In the genomic region with DNA sequence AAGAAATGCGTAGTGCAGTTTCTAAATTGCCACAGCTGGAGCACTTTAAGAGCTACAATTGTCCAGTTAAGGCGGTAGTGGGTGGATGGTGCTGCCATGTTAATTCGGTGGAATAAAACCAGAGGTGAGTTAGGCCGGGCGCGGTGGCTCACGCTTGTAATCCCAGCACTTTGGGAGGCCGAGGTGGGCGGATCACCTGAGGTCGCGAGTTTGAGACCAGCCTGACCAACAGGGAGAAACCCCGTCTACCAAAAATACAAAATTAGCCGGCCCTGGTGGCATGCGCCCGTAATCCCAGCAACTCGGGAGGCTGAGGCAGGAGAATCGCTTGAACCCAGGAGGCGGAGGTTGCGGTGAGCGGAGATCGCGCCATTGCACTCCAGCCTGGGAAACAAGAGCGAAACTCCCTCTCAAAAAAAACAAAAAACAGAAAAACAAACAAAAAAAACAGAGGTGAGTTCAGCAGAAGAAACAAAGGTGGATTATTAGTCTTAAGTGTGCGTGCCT, we compare ENCODE assay signal across 1 cellular context.
A peak's percentile ranks its signal among the peaks of the same experiment; 100 is the strongest.
TF ChIP-seq lines count a peak whose summit lies in the region.
"Not testable (repeated sequence)": the region's sequence is repeated elsewhere in the genome, so short reads cannot be mapped to it uniquely, and the experiment has no call there.

No MANE protein-coding gene starts in this region.

TF ChIP-seq in K562, 482 proteins besides CTCF, POLR2A, EP300 and RAD21:
- TF ChIP-seq THRAP3 (IDR thresholded peaks at IDR 0.05; ENCODE audit: borderline replicate concordance) (peak; percentile 95), MBD1 (CRISPR knock-in tag; IDR thresholded peaks at IDR 0.05) (peak; percentile 93), ZNF318 (IDR thresholded peaks at IDR 0.05; ENCODE audit: borderline replicate concordance in 1 of 2, low read depth in 1 of 2) (0 out of 4 replicates have a peak, but pooled peaks of 1 of the 2 experiments have one; percentile 25), BCOR (IDR thresholded peaks at IDR 0.05) (peak; percentile 36; the same call in 1 of the 2 replicates), BRD9 (IDR thresholded peaks at IDR 0.05; ENCODE audit: low read depth, partially characterized antibody) (peak; percentile 26), HLTF (IDR thresholded peaks at IDR 0.05) (peak; percentile 62), ARNT (IDR thresholded peaks at IDR 0.05) (peak in 1 of 2 experiments; percentile 56; a peak in 2 of 4 replicates), TRIM24 (IDR thresholded peaks at IDR 0.05) (0 out of 4 replicates have a peak, but pooled peaks of 1 of the 2 experiments have one; percentile 15), ARID2 (IDR thresholded peaks at IDR 0.05) (peak; percentile 57; the same call in 1 of the 2 replicates), NFRKB (IDR thresholded peaks at IDR 0.05; ENCODE audit: low read depth) (peak; percentile 65; the same call in 1 of the 2 replicates), SMARCA5 (IDR thresholded peaks at IDR 0.05) (0 out of 2 replicates have a peak, but pooled peaks have one; percentile 16), DPF2 (IDR thresholded peaks at IDR 0.05) (0 out of 2 replicates have a peak, but pooled peaks have one; percentile 39), ETV6 (IDR thresholded peaks at IDR 0.05; ENCODE audit: borderline replicate concordance in 1 of 2, low read depth in 2 of 2, low read length in 1 of 2) (0 out of 4 replicates have a peak, but pooled peaks of 1 of the 2 experiments have one; percentile 8), PHB2 (IDR thresholded peaks at IDR 0.05; ENCODE audit: low read depth) (peak; percentile 13; the same call in 1 of the 2 replicates), NCOA4 (IDR thresholded peaks at IDR 0.05; ENCODE audit: partially characterized antibody) (peak; percentile 36), MIER1 (IDR thresholded peaks at IDR 0.05; ENCODE audit: low read depth) (peak; percentile 22; the same call in 1 of the 2 replicates), TRIM25 (IDR thresholded peaks at IDR 0.05; ENCODE audit: borderline replicate concordance) (peak; percentile 51; the same call in 1 of the 2 replicates), EGR1 (conservative IDR thresholded peaks at IDR 0.05) (peak; percentile 14), CC2D1A (IDR thresholded peaks at IDR 0.05) (0 out of 2 replicates have a peak, but pooled peaks have one; percentile 36), HDGF (IDR thresholded peaks at IDR 0.05) (peak; percentile 79; the same call in 1 of the 2 replicates), MLLT1 (IDR thresholded peaks at IDR 0.05) (peak; percentile 62 to 98; a peak in 3 of 4 replicates)
- TF ChIP-seq, protein P1, sequence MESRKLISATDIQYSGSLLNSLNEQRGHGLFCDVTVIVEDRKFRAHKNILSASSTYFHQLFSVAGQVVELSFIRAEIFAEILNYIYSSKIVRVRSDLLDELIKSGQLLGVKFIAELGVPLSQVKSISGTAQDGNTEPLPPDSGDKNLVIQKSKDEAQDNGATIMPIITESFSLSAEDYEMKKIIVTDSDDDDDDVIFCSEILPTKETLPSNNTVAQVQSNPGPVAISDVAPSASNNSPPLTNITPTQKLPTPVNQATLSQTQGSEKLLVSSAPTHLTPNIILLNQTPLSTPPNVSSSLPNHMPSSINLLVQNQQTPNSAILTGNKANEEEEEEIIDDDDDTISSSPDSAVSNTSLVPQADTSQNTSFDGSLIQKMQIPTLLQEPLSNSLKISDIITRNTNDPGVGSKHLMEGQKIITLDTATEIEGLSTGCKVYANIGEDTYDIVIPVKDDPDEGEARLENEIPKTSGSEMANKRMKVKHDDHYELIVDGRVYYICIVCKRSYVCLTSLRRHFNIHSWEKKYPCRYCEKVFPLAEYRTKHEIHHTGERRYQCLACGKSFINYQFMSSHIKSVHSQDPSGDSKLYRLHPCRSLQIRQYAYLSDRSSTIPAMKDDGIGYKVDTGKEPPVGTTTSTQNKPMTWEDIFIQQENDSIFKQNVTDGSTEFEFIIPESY (CRISPR knock-in tag; IDR thresholded peaks at IDR 0.05): peak; percentile 89
- TF ChIP-seq, protein P2, sequence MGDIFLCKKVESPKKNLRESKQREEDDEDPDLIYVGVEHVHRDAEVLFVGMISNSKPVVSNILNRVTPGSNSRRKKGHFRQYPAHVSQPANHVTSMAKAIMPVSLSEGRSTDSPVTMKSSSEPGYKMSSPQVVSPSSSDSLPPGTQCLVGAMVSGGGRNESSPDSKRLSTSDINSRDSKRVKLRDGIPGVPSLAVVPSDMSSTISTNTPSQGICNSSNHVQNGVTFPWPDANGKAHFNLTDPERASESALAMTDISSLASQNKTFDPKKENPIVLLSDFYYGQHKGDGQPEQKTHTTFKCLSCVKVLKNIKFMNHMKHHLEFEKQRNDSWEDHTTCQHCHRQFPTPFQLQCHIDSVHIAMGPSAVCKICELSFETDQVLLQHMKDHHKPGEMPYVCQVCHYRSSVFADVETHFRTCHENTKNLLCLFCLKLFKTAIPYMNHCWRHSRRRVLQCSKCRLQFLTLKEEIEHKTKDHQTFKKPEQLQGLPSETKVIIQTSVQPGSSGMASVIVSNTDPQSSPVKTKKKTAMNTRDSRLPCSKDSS (IDR thresholded peaks at IDR 0.05; ENCODE audit: low read depth, partially characterized antibody): peak; percentile 31
- TF ChIP-seq, protein P3, sequence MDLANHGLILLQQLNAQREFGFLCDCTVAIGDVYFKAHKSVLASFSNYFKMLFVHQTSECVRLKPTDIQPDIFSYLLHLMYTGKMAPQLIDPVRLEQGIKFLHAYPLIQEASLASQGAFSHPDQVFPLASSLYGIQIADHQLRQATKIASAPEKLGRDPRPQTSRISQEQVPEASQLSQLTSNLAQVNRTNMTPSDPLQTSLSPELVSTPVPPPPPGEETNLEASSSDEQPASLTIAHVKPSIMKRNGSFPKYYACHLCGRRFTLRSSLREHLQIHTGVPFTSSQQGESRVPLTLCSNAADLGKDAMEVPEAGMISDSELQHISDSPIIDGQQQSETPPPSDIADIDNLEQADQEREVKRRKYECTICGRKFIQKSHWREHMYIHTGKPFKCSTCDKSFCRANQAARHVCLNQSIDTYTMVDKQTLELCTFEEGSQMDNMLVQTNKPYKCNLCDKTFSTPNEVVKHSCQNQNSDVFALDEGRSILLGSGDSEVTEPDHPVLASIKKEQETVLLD (IDR thresholded peaks at IDR 0.05): 0 out of 2 replicates have a peak, but pooled peaks have one; percentile 10
- TF ChIP-seq ETV6 (CRISPR knock-in tag; IDR thresholded peaks at IDR 0.05; ENCODE audit: borderline replicate concordance): not testable (repeated sequence)
